ENCODE assay signal across 8 cellular contexts in the genomic region with DNA sequence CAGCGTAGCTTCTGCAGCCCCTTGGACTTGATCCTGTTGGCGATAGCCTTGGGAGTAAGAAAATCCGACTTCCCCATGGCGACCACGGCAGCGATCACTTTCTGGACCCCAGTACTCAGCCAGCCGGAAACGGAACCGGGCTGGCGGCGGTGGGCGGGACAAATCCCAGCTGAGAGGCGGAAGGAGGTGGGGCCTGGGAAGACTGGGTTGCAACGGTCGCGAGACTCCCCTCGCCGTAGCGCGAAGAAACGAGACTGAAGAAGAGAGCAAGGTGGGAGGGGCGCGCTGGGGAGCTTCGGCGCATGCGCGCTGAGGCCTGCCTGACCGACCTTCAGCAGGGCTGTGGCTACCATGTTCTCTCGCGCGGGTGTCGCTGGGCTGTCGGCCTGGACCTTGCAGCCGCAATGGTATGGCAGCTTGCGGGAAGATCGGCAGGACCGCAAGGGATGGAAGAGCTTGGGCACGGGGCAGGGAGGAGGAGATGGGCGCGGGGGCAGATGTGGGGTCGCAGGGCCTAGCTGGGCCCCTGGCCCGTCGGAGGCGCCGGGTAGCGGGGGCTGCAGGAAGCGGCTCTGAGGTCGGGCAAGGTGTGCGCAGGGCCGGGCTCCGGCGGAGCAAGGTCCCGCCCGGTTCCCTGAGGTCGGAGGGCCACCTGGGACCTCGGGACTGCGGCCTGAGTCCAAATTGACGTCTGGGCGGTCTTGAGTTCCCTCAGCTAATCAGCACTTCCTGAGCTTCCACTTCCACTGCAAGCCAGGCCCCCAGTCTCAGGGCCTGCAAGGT. TPM values are rescaled to one million over a fixed set of nuclear protein-coding genes. Genes with fewer than 3 reads are reported as not detected.
A peak's percentile ranks its signal among the peaks of the same experiment; 100 is the strongest.
DNase-seq lines count a peak whose midpoint lies in the region; ATAC-seq and TF ChIP-seq lines count a peak whose summit lies in the region.

A gene (plus strand): TSS at position 321 of the 783 bp plus-strand sequence. CDS start 31 bp downstream, at position 352.
A gene with protein sequence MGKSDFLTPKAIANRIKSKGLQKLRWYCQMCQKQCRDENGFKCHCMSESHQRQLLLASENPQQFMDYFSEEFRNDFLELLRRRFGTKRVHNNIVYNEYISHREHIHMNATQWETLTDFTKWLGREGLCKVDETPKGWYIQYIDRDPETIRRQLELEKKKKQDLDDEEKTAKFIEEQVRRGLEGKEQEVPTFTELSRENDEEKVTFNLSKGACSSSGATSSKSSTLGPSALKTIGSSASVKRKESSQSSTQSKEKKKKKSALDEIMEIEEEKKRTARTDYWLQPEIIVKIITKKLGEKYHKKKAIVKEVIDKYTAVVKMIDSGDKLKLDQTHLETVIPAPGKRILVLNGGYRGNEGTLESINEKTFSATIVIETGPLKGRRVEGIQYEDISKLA (minus strand): TSS at position 137 of the 783 bp plus-strand sequence. CDS start 60 bp downstream, at position 77.

- no peak within 1 kb of the TSS for H3K4me3 Mint-ChIP-seq in activated T-helper 17 cell treated with anti-CD3 and anti-CD28 coated beads, Interleukin-2, amount 50 U/mL, for 72 hours
- H3K4me3 Mint-ChIP-seq in nephron progenitor cell, result no peak within 1 kb of the TSS
- H3K4me3 Mint-ChIP-seq in stimulated activated naive CD8-positive, alpha-beta T cell treated with anti-CD3 and anti-CD28 coated beads, Interleukin-15, amount 100 ng/mL, for 72 hours, result no peak within 1 kb of the TSS

- peak; percentile 97 for ATAC-seq in activated T-helper 17 cell treated with anti-CD3 and anti-CD28 coated beads, Interleukin-2, amount 50 U/mL, for 72 hours (replicated peaks)
- ATAC-seq in stimulated activated naive CD8-positive, alpha-beta T cell treated with anti-CD3 and anti-CD28 coated beads, Interleukin-15, amount 100 ng/mL, for 72 hours, result peak; percentile 96

- no peaks in the 10 kb centered on the region for H3K27me3 Mint-ChIP-seq in activated T-helper 17 cell treated with anti-CD3 and anti-CD28 coated beads, Interleukin-2, amount 50 U/mL, for 72 hours
- no peaks in the 10 kb centered on the region for H3K27me3 Mint-ChIP-seq in nephron progenitor cell (ENCODE audit: low read depth, poor library complexity)
- H3K27me3 Mint-ChIP-seq in stimulated activated naive CD8-positive, alpha-beta T cell treated with anti-CD3 and anti-CD28 coated beads, Interleukin-15, amount 100 ng/mL, for 72 hours, result no peaks in the 10 kb centered on the region

- peaks cover 29% of the 10 kb centered on the region for H3K4me1 Mint-ChIP-seq in activated T-helper 17 cell treated with anti-CD3 and anti-CD28 coated beads, Interleukin-2, amount 50 U/mL, for 72 hours
- H3K4me1 Mint-ChIP-seq in nephron progenitor cell, result peaks cover 25% of the 10 kb centered on the region
- H3K4me1 Mint-ChIP-seq in stimulated activated naive CD8-positive, alpha-beta T cell treated with anti-CD3 and anti-CD28 coated beads, Interleukin-15, amount 100 ng/mL, for 72 hours, result peaks cover 37% of the 10 kb centered on the region

- H3K36me3 Mint-ChIP-seq in activated T-helper 17 cell treated with anti-CD3 and anti-CD28 coated beads, Interleukin-2, amount 50 U/mL, for 72 hours (ENCODE audit: low read depth), result peaks cover 38% of the 10 kb centered on the region
- peaks cover 46% of the 10 kb centered on the region for H3K36me3 Mint-ChIP-seq in nephron progenitor cell (ENCODE audit: low read depth)

- H3K27ac Mint-ChIP-seq in activated T-helper 17 cell treated with anti-CD3 and anti-CD28 coated beads, Interleukin-2, amount 50 U/mL, for 72 hours, result no peak within 1 kb of the TSS
- peak within 1 kb of the TSS; percentile 84 for H3K27ac Mint-ChIP-seq in nephron progenitor cell
- H3K27ac Mint-ChIP-seq in stimulated activated naive CD8-positive, alpha-beta T cell treated with anti-CD3 and anti-CD28 coated beads, Interleukin-15, amount 100 ng/mL, for 72 hours, result no peak within 1 kb of the TSS

- H3K4me3 ChIP-seq in LNCaP clone FGC (ENCODE audit: low read depth, low read length), result peak within 1 kb of the TSS; percentile 83
- H3K4me3 ChIP-seq in fibroblast of the aortic adventitia (ENCODE audit: low read depth, low read length), result peak within 1 kb of the TSS; percentile 98

- no peaks in the 10 kb centered on the region for H3K9me3 Mint-ChIP-seq in activated T-helper 17 cell treated with anti-CD3 and anti-CD28 coated beads, Interleukin-2, amount 50 U/mL, for 72 hours
- H3K9me3 Mint-ChIP-seq in nephron progenitor cell, result no peaks in the 10 kb centered on the region
- H3K9me3 Mint-ChIP-seq in stimulated activated naive CD8-positive, alpha-beta T cell treated with anti-CD3 and anti-CD28 coated beads, Interleukin-15, amount 100 ng/mL, for 72 hours, result no peaks in the 10 kb centered on the region

- peak; percentile 97 for DNase-seq in EL
- DNase-seq in GOT3 (lab: John Stamatoyannopoulos, UW), result peak; percentile 91
- DNase-seq in LNCaP clone FGC (ENCODE audit: low read depth), result peak; percentile 84
- peak; percentile 97 for DNase-seq in RPMI8226
- peak; percentile 97 for DNase-seq in fibroblast of the aortic adventitia (ENCODE audit: low read depth)
- peak; percentile 97 for DNase-seq in nephron progenitor cell
- peak; percentile 97 to 98 for DNase-seq in stimulated activated naive CD8-positive, alpha-beta T cell treated with anti-CD3 and anti-CD28 coated beads, Interleukin-15, amount 100 ng/mL, for 72 hours

- TF ChIP-seq CTCF in LNCaP clone FGC (IDR thresholded peaks at IDR 0.05; ENCODE audit: control insufficient read depth, extremely low read depth, insufficient read depth) (no peak), fibroblast of the aortic adventitia (IDR thresholded peaks at IDR 0.05; ENCODE audit: insufficient read depth, low read length) (no peak), nephron progenitor cell (IDR thresholded peaks at IDR 0.05) (no peak)

RNA-seq across cellular contexts. Expression of the first gene that starts in this region (rescaled TPM):
- total RNA-seq in activated T-helper 17 cell treated with anti-CD3 and anti-CD28 coated beads, Interleukin-2, amount 50 U/mL, for 72 hours, result 100 to 1,000 TPM; 181 to 328 TPM
- 96.4 and 251 TPM in 2 replicates for total RNA-seq in fibroblast of the aortic adventitia (ENCODE audit: low replicate concordance)

RNA-seq across cellular contexts. Expression of the second gene that starts in this region (rescaled TPM):
- total RNA-seq in activated T-helper 17 cell treated with anti-CD3 and anti-CD28 coated beads, Interleukin-2, amount 50 U/mL, for 72 hours, result 10 to 100 TPM; 10.5 to 11.0 TPM
- 7.0 and 55.2 TPM in 2 replicates for total RNA-seq in fibroblast of the aortic adventitia (ENCODE audit: low replicate concordance)

Comparison
In these comparisons a context has a peak if more than half of its experiments do, and no peak if none do; other contexts are left out.
1. Peak in every context shown above with its lines: DNase-seq, ATAC-seq and H3K4me3 ChIP-seq.